1 cellular context compared by ENCODE assay signal in genomic region chr17:57756941-57757340, GRCh38.
TF ChIP-seq lines count a peak whose summit lies in the region.

No MANE protein-coding gene starts in this region.

TF ChIP-seq in K562, 482 proteins besides CTCF, POLR2A, EP300 and RAD21 (continued from another document):
- TF ChIP-seq PBX2 (CRISPR knock-in tag; IDR thresholded peaks at IDR 0.05; ENCODE audit: low read depth) (no peak), PBX2 (tag; conservative IDR thresholded peaks at IDR 0.05; ENCODE audit: low read depth) (peak; percentile 68), PKNOX1 (IDR thresholded peaks at IDR 0.05) (0 out of 2 replicates have a peak, but pooled peaks have one; percentile 27)
